ENCODE assay signal across 1 cellular context in genomic region chr14:59297070-59297766, GRCh38.
TF ChIP-seq lines count a peak whose summit lies in the region.

No MANE protein-coding gene starts in this region.

TF ChIP-seq in HepG2, 621 proteins besides CTCF, POLR2A, EP300 and RAD21 (continued from another document and continues in another):
- TF ChIP-seq ZBED4 (CRISPR knock-in tag; IDR thresholded peaks at IDR 0.05; ENCODE audit: borderline replicate concordance) (no peak), ELF1 (CRISPR knock-in tag; IDR thresholded peaks at IDR 0.05) (no peak), MLX (CRISPR knock-in tag; IDR thresholded peaks at IDR 0.05) (no peak), AKNA (CRISPR knock-in tag; IDR thresholded peaks at IDR 0.05; ENCODE audit: borderline replicate concordance) (no peak), KDM5B (CRISPR knock-in tag; IDR thresholded peaks at IDR 0.05; ENCODE audit: borderline replicate concordance) (no peak), CHD2 (IDR thresholded peaks at IDR 0.05; ENCODE audit: low read depth, low read length) (no peak), ZFP1 (CRISPR knock-in tag; IDR thresholded peaks at IDR 0.05) (no peak), HOXA9 (CRISPR knock-in tag; IDR thresholded peaks at IDR 0.05; ENCODE audit: borderline replicate concordance) (no peak), TARDBP (CRISPR knock-in tag; IDR thresholded peaks at IDR 0.05) (peak; percentile 46; the same call in 1 of the 2 replicates), BORCS8-MEF2B (CRISPR knock-in tag; IDR thresholded peaks at IDR 0.05) (no peak), ZFP36L1 (CRISPR knock-in tag; IDR thresholded peaks at IDR 0.05) (no peak), ZKSCAN8 (CRISPR knock-in tag; IDR thresholded peaks at IDR 0.05; ENCODE audit: borderline replicate concordance) (peak; percentile 66; the same call in 1 of the 2 replicates), ZNF660 (CRISPR knock-in tag; IDR thresholded peaks at IDR 0.05; ENCODE audit: borderline replicate concordance, low read depth) (no peak), ZBTB10 (CRISPR knock-in tag; IDR thresholded peaks at IDR 0.05; ENCODE audit: borderline replicate concordance) (no peak), DR1 (CRISPR knock-in tag; IDR thresholded peaks at IDR 0.05) (no peak), SNAPC5 (CRISPR knock-in tag; IDR thresholded peaks at IDR 0.05; ENCODE audit: borderline replicate concordance) (no peak), PAF1 (CRISPR knock-in tag; IDR thresholded peaks at IDR 0.05) (no peak), CAMTA2 (CRISPR knock-in tag; IDR thresholded peaks at IDR 0.05; ENCODE audit: borderline replicate concordance) (no peak), POLR2AphosphoS5 (IDR thresholded peaks at IDR 0.05; ENCODE audit: low read depth, low read length) (no peak), U2AF1 (optimal IDR thresholded peaks at IDR 0.05; ENCODE audit: low read depth, low read length) (no peak), TEF (CRISPR knock-in tag; IDR thresholded peaks at IDR 0.05) (no peak), MED8 (CRISPR knock-in tag; IDR thresholded peaks at IDR 0.05; ENCODE audit: insufficient replicate concordance) (no peak), RCOR2 (CRISPR knock-in tag; IDR thresholded peaks at IDR 0.05) (peak; percentile 68; the same call in 1 of the 2 replicates), ZNF251 (CRISPR knock-in tag; IDR thresholded peaks at IDR 0.05) (no peak), ZNF691 (CRISPR knock-in tag; IDR thresholded peaks at IDR 0.05; ENCODE audit: borderline replicate concordance, low read depth) (no peak), ZNF672 (CRISPR knock-in tag; IDR thresholded peaks at IDR 0.05) (no peak), ZNF629 (CRISPR knock-in tag; conservative IDR thresholded peaks at IDR 0.05) (no peak), ZNF720 (CRISPR knock-in tag; IDR thresholded peaks at IDR 0.05) (no peak), SP2 (CRISPR knock-in tag; IDR thresholded peaks at IDR 0.05) (no peak), EED (CRISPR knock-in tag; IDR thresholded peaks at IDR 0.05) (no peak), STAT5B (CRISPR knock-in tag; IDR thresholded peaks at IDR 0.05) (no peak), ZNF121 (CRISPR knock-in tag; IDR thresholded peaks at IDR 0.05) (no peak), MED1 (CRISPR knock-in tag; IDR thresholded peaks at IDR 0.05) (no peak; the same call in 1 of the 2 replicates), ZNF749 (CRISPR knock-in tag; IDR thresholded peaks at IDR 0.05; ENCODE audit: borderline replicate concordance) (no peak), SRSF9 (IDR thresholded peaks at IDR 0.05; ENCODE audit: borderline replicate concordance, insufficient read depth, low read depth, low read length, poor library complexity, severe bottlenecking) (no peak), CHD4 (IDR thresholded peaks at IDR 0.05; ENCODE audit: borderline replicate concordance, low read length) (peak; percentile 21; the same call in 1 of the 2 replicates), ZNF362 (CRISPR knock-in tag; IDR thresholded peaks at IDR 0.05; ENCODE audit: borderline replicate concordance) (no peak), ISL2 (CRISPR knock-in tag; IDR thresholded peaks at IDR 0.05) (peak; percentile 30; the same call in 1 of the 2 replicates), ZNF547 (CRISPR knock-in tag; IDR thresholded peaks at IDR 0.05) (0 out of 2 replicates have a peak, but pooled peaks have one; percentile 52), ZNF496 (CRISPR knock-in tag; IDR thresholded peaks at IDR 0.05; ENCODE audit: insufficient replicate concordance) (no peak), HNRNPL (IDR thresholded peaks at IDR 0.05; ENCODE audit: low read depth, low read length) (no peak), ZNF124 (CRISPR knock-in tag; IDR thresholded peaks at IDR 0.05) (no peak), ZNF296 (CRISPR knock-in tag; conservative IDR thresholded peaks at IDR 0.05) (no peak), ZNF710 (CRISPR knock-in tag; IDR thresholded peaks at IDR 0.05; ENCODE audit: borderline replicate concordance) (no peak; the same call in 1 of the 2 replicates), ZNF180 (CRISPR knock-in tag; IDR thresholded peaks at IDR 0.05; ENCODE audit: borderline replicate concordance, low read depth) (no peak), NFE2L2 (IDR thresholded peaks at IDR 0.05; ENCODE audit: low read length) (no peak), NFIC (IDR thresholded peaks at IDR 0.05; ENCODE audit: low read length) (no peak; the same call in 1 of the 2 replicates), ZFY (CRISPR knock-in tag; IDR thresholded peaks at IDR 0.05) (no peak), TBX2 (CRISPR knock-in tag; IDR thresholded peaks at IDR 0.05; ENCODE audit: borderline replicate concordance) (peak; percentile 71; the same call in 1 of the 2 replicates), ZNF709 (CRISPR knock-in tag; IDR thresholded peaks at IDR 0.05) (no peak), ZNF776 (CRISPR knock-in tag; IDR thresholded peaks at IDR 0.05) (no peak), GATA4 (IDR thresholded peaks at IDR 0.05; ENCODE audit: borderline replicate concordance, low read depth) (no peak)
